13 cellular contexts compared by ENCODE assay signal in the genomic region with DNA sequence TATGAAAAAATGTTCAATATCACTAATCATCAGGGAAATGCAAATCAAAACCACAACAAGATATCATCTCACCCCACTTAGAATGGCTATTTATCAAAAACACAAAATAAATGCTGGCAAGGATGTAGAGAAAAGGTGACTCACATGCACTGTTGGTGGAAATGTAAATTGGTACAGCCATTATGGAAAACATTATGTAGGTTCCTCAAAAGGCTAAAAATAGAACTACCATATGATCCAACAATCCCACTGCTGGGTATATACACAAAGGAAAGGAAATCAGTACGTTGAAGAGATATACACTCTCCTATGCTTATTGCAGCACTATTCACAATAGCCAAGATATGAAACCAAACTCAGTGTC. TPM values are rescaled to one million over a fixed set of nuclear protein-coding genes. Genes with fewer than 3 reads are reported as not detected.
DNase-seq lines count a peak whose midpoint lies in the region; ATAC-seq and TF ChIP-seq lines count a peak whose summit lies in the region.
"Had no signal": no experiment of that assay in that cellular context is flagged by ENCODE, and none has a peak within 500 bp of the region (broad histone marks: within the 10 kb centered on the region; RNA-seq: fewer than 3 reads in every experiment).

No MANE protein-coding gene starts in this region.

- DNase-seq in A172 (ENCODE audit: low spot score) (peak; percentile 71), IMR-90 (peak; percentile 42), body of pancreas (no peak), left lung (no peak), NCI-H2171 treated with DMSO at 0.1 percent for 48 hours (lab: John Stamatoyannopoulos, UW) (no peak), ureter (ENCODE audit: low spot score) (no peak), RKO (ENCODE audit: low spot score) (no peak)
- DNase-seq: erythroblast, NCI-H446 treated with DMSO at 0.1 percent for 48 hours, SHP77, small intestine, transverse colon had no signal

- H2AFZ ChIP-seq in IMR-90 (replicated peaks; ENCODE audit: low read length, poor library complexity), result no peak overlapping the region

- no TSS peak for BruUV-seq in IMR-90 (replicated peaks; lab: Mats Ljungman, UMichigan)

- no peak overlapping the region for H4K91ac ChIP-seq in IMR-90 (ENCODE audit: insufficient read depth, low read depth, low read length)

- peak overlapping the region; percentile 21; the same call in 1 of the 2 replicates for H2AK5ac ChIP-seq in IMR-90 (ENCODE audit: low read depth, low read length)

- no peaks in the 10 kb centered on the region for H3K27me3 ChIP-seq in IMR-90 (ENCODE audit: control insufficient read depth, insufficient read depth, low read length)
- H3K27me3 ChIP-seq in body of pancreas, result no peaks in the 10 kb centered on the region
- no peaks in the 10 kb centered on the region for H3K27me3 ChIP-seq in left lung
- H3K27me3 ChIP-seq: transverse colon had no signal

- TF ChIP-seq POLR2A in IMR-90 (IDR thresholded peaks at IDR 0.05; ENCODE audit: low read depth, low read length), result no peak
- no peak for TF ChIP-seq POLR2A in body of pancreas (IDR thresholded peaks at IDR 0.05)

- in situ Hi-C loops in IMR-90 (cut with MboI; ENCODE audit: low sequenced_read_pairs), result no loop called here

- H3K56ac ChIP-seq in IMR-90 (ENCODE audit: extremely low read depth, insufficient read depth, low read length), result no peak overlapping the region

- H3K4ac ChIP-seq in IMR-90 (ENCODE audit: low read depth, low read length), result peak overlapping the region; percentile 67; the same call in 1 of the 2 replicates

- no peak for TF ChIP-seq CTCF in IMR-90 (conservative IDR thresholded peaks at IDR 0.05; ENCODE audit: low read depth, low read length)
- TF ChIP-seq CTCF in body of pancreas (IDR thresholded peaks at IDR 0.05), result no peak
- TF ChIP-seq CTCF in left lung (IDR thresholded peaks at IDR 0.05), result no peak

- dilution Hi-C loops in IMR-90 (cut with HindIII; ENCODE audit: low sequenced_read_pairs, unreplicated experiment), result no loop called here

- peaks cover 3% of the 10 kb centered on the region; the same call in 1 of the 2 replicates for H4K20me1 ChIP-seq in IMR-90 (ENCODE audit: insufficient read depth, low read length)

- peaks cover 9% of the 10 kb centered on the region for H3K4me1 ChIP-seq in IMR-90 (ENCODE audit: control insufficient read depth, insufficient read depth, low read length)
- no peaks in the 10 kb centered on the region for H3K4me1 ChIP-seq in body of pancreas
- H3K4me1 ChIP-seq in left lung, result peaks cover 0 to 20% of the 10 kb centered on the region in 2 donors
- H3K4me1 ChIP-seq: transverse colon had no signal

- H3K14ac ChIP-seq in IMR-90 (replicated peaks; ENCODE audit: low read depth, low read length), result no peak overlapping the region

- H2BK5ac ChIP-seq in IMR-90 (ENCODE audit: low read depth, low read length, poor library complexity, severe bottlenecking), result peak overlapping the region; percentile 50

- H2BK20ac ChIP-seq in IMR-90 (ENCODE audit: low read depth, low read length), result peak overlapping the region; percentile 68; the same call in 1 of the 2 replicates

- H3K9me1 ChIP-seq in IMR-90 (ENCODE audit: insufficient read depth, low read length), result peaks cover 7% of the 10 kb centered on the region

- H2BK120ac ChIP-seq in IMR-90 (ENCODE audit: low read depth, low read length), result peak overlapping the region; percentile 63; the same call in 1 of the 2 replicates

- H4K8ac ChIP-seq in IMR-90 (ENCODE audit: low read depth in 2 of 2, low read length in 2 of 2), result no peak overlapping the region

- no peak overlapping the region; the same call in 1 of the 2 replicates for H3K23ac ChIP-seq in IMR-90 (ENCODE audit: low read depth, low read length)

- peak overlapping the region; percentile 44; the same call in 1 of the 2 replicates for H3K18ac ChIP-seq in IMR-90 (ENCODE audit: low read depth, low read length)

- no peak overlapping the region for H3K9ac ChIP-seq in IMR-90 (ENCODE audit: low read depth, low read length)

- ATAC-seq in IMR-90 (ENCODE audit: low read depth) (peak; percentile 9), body of pancreas (peak; percentile 21), left lung (peak; percentile 42), HG02970 (IDR thresholded peaks at IDR 0.05; ENCODE audit: low FRiP score, unreplicated experiment) (no peak)

- H2BK15ac ChIP-seq in IMR-90 (ENCODE audit: low read depth, low read length), result no peak overlapping the region; the same call in 2 of the 3 replicates

- intact Hi-C loops in IMR-90 (cut with micrococcal nuclease) (no loop called here), body of pancreas (cut with DNase I) (no loop called here), left lung (cut with DNase I) (loop anchor here in 1 of 2 donors (10.0 kb wide), 1 partner anchor 136 kb away; no protein-coding TSS in a partner anchor)

- peak overlapping the region; percentile 56 for H3K27ac ChIP-seq in IMR-90 (ENCODE audit: insufficient read depth, low read length)
- H3K27ac ChIP-seq in body of pancreas, result no peak overlapping the region
- H3K27ac ChIP-seq in left lung, result peak overlapping the region; percentile 48 to 52

- CTCF ChIA-PET in IMR-90 (lab: Yijun Ruan, JAX), result interaction anchor here (1.0 kb wide), 1 partner anchor 18 kb away, joined by 3 read pairs; no protein-coding TSS in a partner anchor

- H3K4me3 ChIP-seq in IMR-90 (ENCODE audit: insufficient read depth, low read depth, low read length) (no peak overlapping the region), body of pancreas (no peak overlapping the region), left lung (no peak overlapping the region)
- H3K4me3 ChIP-seq: transverse colon had no signal

- no peak overlapping the region for H4K5ac ChIP-seq in IMR-90 (ENCODE audit: low read depth, low read length)

- no peak overlapping the region for H2AK9ac ChIP-seq in IMR-90 (replicated peaks; ENCODE audit: low read depth, low read length, poor library complexity)

- H3K79me1 ChIP-seq in IMR-90 (ENCODE audit: low read depth in 1 of 2, low read length in 2 of 2), result no peaks in the 10 kb centered on the region

- no peaks in the 10 kb centered on the region for H3K9me3 ChIP-seq in IMR-90 (ENCODE audit: control insufficient read depth, insufficient read depth, low read length)
- no peaks in the 10 kb centered on the region for H3K9me3 ChIP-seq in body of pancreas
- no peaks in the 10 kb centered on the region for H3K9me3 ChIP-seq in left lung
- H3K9me3 ChIP-seq: transverse colon had no signal

- no CpG with 5 or more reads among the region's 1 CpG for whole genome bisulfite sequencing in IMR-90 (ENCODE audit: extremely low coverage in 2 of 2, insufficient read length in 1 of 2), 2 experiments
- 43 to 50% methylated on average over 1 of the region's 1 CpG for WGBS in body of pancreas, 2 donors

- peak overlapping the region; percentile 66; the same call in 1 of the 2 replicates for H3K4me2 ChIP-seq in IMR-90 (ENCODE audit: low read depth, low read length)

- no peaks in the 10 kb centered on the region for H3K36me3 ChIP-seq in IMR-90 (ENCODE audit: control insufficient read depth, insufficient read depth, low read length)
- no peaks in the 10 kb centered on the region for H3K36me3 ChIP-seq in body of pancreas (replicated peaks in 1 of 2; ENCODE audit: insufficient read depth in 1 of 2, low read depth in 2 of 2)
- no peaks in the 10 kb centered on the region for H3K36me3 ChIP-seq in left lung
- H3K36me3 ChIP-seq: transverse colon had no signal

- POLR2A ChIA-PET in IMR-90 (lab: Charles Lee; ENCODE audit: unreplicated experiment), result no interaction called here

- no peak for TF ChIP-seq RAD21 in IMR-90 (IDR thresholded peaks at IDR 0.05; ENCODE audit: low read length)

TF ChIP-seq in IMR-90, 13 proteins besides CTCF, POLR2A, EP300 and RAD21:
- no peak for TF ChIP-seq CEBPB (IDR thresholded peaks at IDR 0.05; ENCODE audit: low read depth, low read length)
- TF ChIP-seq FOS (IDR thresholded peaks at IDR 0.05; ENCODE audit: low read depth, low read length), result no peak
- TF ChIP-seq BHLHE40 (IDR thresholded peaks at IDR 0.05; ENCODE audit: low read depth, low read length), result no peak
- TF ChIP-seq CHD1 (IDR thresholded peaks at IDR 0.05; ENCODE audit: low read depth, low read length), result no peak
- TF ChIP-seq MAZ (IDR thresholded peaks at IDR 0.05; ENCODE audit: borderline replicate concordance, low read depth, low read length), result no peak
- TF ChIP-seq RFX5 (IDR thresholded peaks at IDR 0.05; ENCODE audit: low read depth, low read length), result no peak

RNA-seq across cellular contexts. Expression of a gene that starts 50.2 kb away (rescaled TPM):
- 230 and 248 TPM in 2 replicates for total RNA-seq in A172 (2014; rRNA removed; shearing (Covaris generic))
- total RNA-seq in IMR-90 (2012; rRNA removed) (28.1 and 37.5 TPM in 2 replicates), body of pancreas (under 1 TPM in 1 of 2 donors, not detected in 1; 0.66 TPM), left lung (10 to 100 TPM in 1 of 2 donors, 1 to 10 TPM in 1; 9.2 to 32.5 TPM), ureter (2.4 TPM)
- 17.1 and 21.9 TPM in 2 replicates for polyA plus RNA-seq in IMR-90 (2012; rRNA removed)
- polyA plus RNA-seq in IMR-90 (2012; cell fraction: cytosol; rRNA removed), result 1.5 and 2.3 TPM in 2 replicates
- 1.8 and 14.0 TPM in 2 replicates for polyA plus RNA-seq in IMR-90 (2012; cell fraction: nucleus; rRNA removed; ENCODE audit: low replicate concordance)

Comparison
In these comparisons a context has a peak if more than half of its experiments do, and no peak if none do; other contexts are left out.
1. DNase-seq: peak in A172 (single experiment) and IMR-90 (single experiment); none in body of pancreas (0 of 4), left lung (0 of 2), NCI-H2171 treated with DMSO at 0.1 percent for 48 hours (single experiment), ureter (single experiment) and RKO (single experiment).
2. H3K27ac ChIP-seq: peak in IMR-90 (single experiment) and left lung (2 of 2); none in body of pancreas (0 of 4).